11 cellular contexts compared by ENCODE assay signal in the genomic region with DNA sequence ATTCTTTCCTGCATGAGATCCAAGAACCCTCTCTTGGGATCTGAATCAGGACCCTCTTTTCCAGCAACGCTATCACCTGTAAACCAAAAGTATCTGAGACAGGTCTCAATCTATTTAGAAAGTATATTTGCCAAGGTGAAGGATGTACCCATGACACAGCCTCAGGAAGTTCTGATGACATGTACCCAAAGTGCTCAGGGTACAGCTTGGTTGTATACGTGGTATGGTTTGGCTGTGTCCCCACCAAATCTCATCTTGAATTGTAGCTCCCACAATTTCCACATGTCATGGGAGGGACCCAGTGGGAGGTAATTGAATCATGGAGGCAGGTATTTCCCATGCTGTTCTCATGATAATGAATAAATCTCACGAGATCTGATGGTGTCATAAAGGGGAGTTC. TPM values are rescaled to one million over a fixed set of nuclear protein-coding genes. Genes with fewer than 3 reads are reported as not detected.
DNase-seq lines count a peak whose midpoint lies in the region; ATAC-seq lines count a peak whose summit lies in the region.
"Not testable (repeated sequence)": the region's sequence is repeated elsewhere in the genome, so short reads cannot be mapped to it uniquely, and the experiment has no call there.
"Had no signal": no experiment of that assay in that cellular context is flagged by ENCODE, and none has a peak within 500 bp of the region (broad histone marks: within the 10 kb centered on the region; RNA-seq: fewer than 3 reads in every experiment).

No MANE protein-coding gene starts in this region.

- not testable (repeated sequence) for H3K9me3 ChIP-seq in CD4-positive, alpha-beta memory T cell (ENCODE audit: control insufficient read depth in 1 of 2, low read length in 2 of 2)

- peaks cover 2 to 10% (median 8%) of the 10 kb centered on the region in 8 donors for H3K9me3 Mint-ChIP-seq in CD4-positive, alpha-beta memory T cell
- H3K9me3 Mint-ChIP-seq in T-helper 1 cell treated with Interleukin-12 subunit alpha and Interleukin-12 subunit beta and Interleukin-4 antibody, amounts not matched to agents 30 μg/mL and 1 μg/mL, for 36 hours: peaks cover 20% of the 10 kb centered on the region
- H3K9me3 Mint-ChIP-seq in activated CD4-positive, alpha-beta T cell treated with anti-CD3 and anti-CD28 coated beads, Interleukin-2, amount 10 ng/mL, durations not matched to agents 7 days and 5 days: peaks cover 21% of the 10 kb centered on the region
- peaks cover 20% of the 10 kb centered on the region for H3K9me3 Mint-ChIP-seq in activated T-helper 1 cell treated with anti-CD3 and anti-CD28 coated beads, Interleukin-12 subunit alpha, Interleukin-12 subunit beta, Interleukin-2, Interleukin-4 antibody, amounts not matched to agents 30 ng/mL and 10 ng/mL and 1 ng/mL, durations not matched to agents 14 hours and 24 hours and 36 hours
- H3K9me3 Mint-ChIP-seq in activated naive CD8-positive, alpha-beta T cell (ENCODE audit: low read depth): peaks cover 11% of the 10 kb centered on the region
- peaks cover 0 to 14% (median 5%) of the 10 kb centered on the region in 6 donors for H3K9me3 Mint-ChIP-seq in immature natural killer cell
- H3K9me3 Mint-ChIP-seq in stimulated activated naive CD8-positive, alpha-beta T cell treated with anti-CD3 and anti-CD28 coated beads, Interleukin-15, amount 100 ng/mL, for 72 hours: peaks cover 17 to 28% of the 10 kb centered on the region in 2 donors

- peaks cover 76 to 89% of the 10 kb centered on the region in 2 donors for H3K36me3 Mint-ChIP-seq in CD4-positive, alpha-beta memory T cell
- H3K36me3 Mint-ChIP-seq in T-helper 1 cell treated with Interleukin-12 subunit alpha and Interleukin-12 subunit beta and Interleukin-4 antibody, amounts not matched to agents 30 μg/mL and 1 μg/mL, for 36 hours (ENCODE audit: low read depth): peaks cover 83% of the 10 kb centered on the region
- peaks cover 98% of the 10 kb centered on the region for H3K36me3 Mint-ChIP-seq in activated CD4-positive, alpha-beta T cell treated with anti-CD3 and anti-CD28 coated beads, Interleukin-2, amount 10 ng/mL, durations not matched to agents 7 days and 5 days (ENCODE audit: low read depth)
- peaks cover 93% of the 10 kb centered on the region for H3K36me3 Mint-ChIP-seq in activated T-helper 1 cell treated with anti-CD3 and anti-CD28 coated beads, Interleukin-12 subunit alpha, Interleukin-12 subunit beta, Interleukin-2, Interleukin-4 antibody, amounts not matched to agents 30 ng/mL and 10 ng/mL and 1 ng/mL, durations not matched to agents 14 hours and 24 hours and 36 hours (ENCODE audit: low read depth)
- H3K36me3 Mint-ChIP-seq in activated naive CD8-positive, alpha-beta T cell: peaks cover 45% of the 10 kb centered on the region
- peaks cover 44 to 71% (median 52%) of the 10 kb centered on the region in 3 donors for H3K36me3 Mint-ChIP-seq in immature natural killer cell

- ATAC-seq in stimulated activated naive CD8-positive, alpha-beta T cell treated with anti-CD3 and anti-CD28 coated beads, Interleukin-15, amount 100 ng/mL, for 72 hours: not testable (repeated sequence)

- not testable (repeated sequence) for DNase-seq in CD4-positive, alpha-beta memory T cell; activated CD4-positive, alpha-beta T cell treated with anti-CD3 and anti-CD28 coated beads, Interleukin-2, amount 10 ng/mL, durations not matched to agents 7 days and 5 days; activated T-helper 1 cell treated with anti-CD3 and anti-CD28 coated beads, Interleukin-12 subunit alpha, Interleukin-12 subunit beta, Interleukin-2, Interleukin-4 antibody, amounts not matched to agents 30 ng/mL and 10 ng/mL and 1 ng/mL, durations not matched to agents 14 hours and 24 hours and 36 hours (ENCODE audit: low spot score); immature natural killer cell; stimulated activated naive CD8-positive, alpha-beta T cell treated with anti-CD3 and anti-CD28 coated beads, Interleukin-15, amount 100 ng/mL, for 72 hours
- DNase-seq in stimulated activated CD4-positive, alpha-beta T cell treated with anti-CD3 and anti-CD28 coated beads, Interleukin-15, amount 100 ng/mL, for 24 hours: peak; percentile 6

- H3K27me3 Mint-ChIP-seq in CD4-positive, alpha-beta memory T cell; T-helper 1 cell treated with Interleukin-12 subunit alpha and Interleukin-12 subunit beta and Interleukin-4 antibody, amounts not matched to agents 30 μg/mL and 1 μg/mL, for 36 hours (ENCODE audit: low read depth); activated CD4-positive, alpha-beta T cell treated with anti-CD3 and anti-CD28 coated beads, Interleukin-2, amount 10 ng/mL, durations not matched to agents 7 days and 5 days; activated T-helper 1 cell treated with anti-CD3 and anti-CD28 coated beads, Interleukin-12 subunit alpha, Interleukin-12 subunit beta, Interleukin-2, Interleukin-4 antibody, amounts not matched to agents 30 ng/mL and 10 ng/mL and 1 ng/mL, durations not matched to agents 14 hours and 24 hours and 36 hours (ENCODE audit: insufficient read depth); activated naive CD8-positive, alpha-beta T cell; immature natural killer cell (ENCODE audit: low read depth in 3 of 3); stimulated activated naive CD8-positive, alpha-beta T cell treated with anti-CD3 and anti-CD28 coated beads, Interleukin-15, amount 100 ng/mL, for 72 hours: not testable (repeated sequence)

- H3K4me3 ChIP-seq in CD4-positive, alpha-beta memory T cell (ENCODE audit: low read length in 2 of 2): not testable (repeated sequence)

- not testable (repeated sequence) for H3K27ac ChIP-seq in CD4-positive, alpha-beta memory T cell (ENCODE audit: low read depth, low read length)

- intact Hi-C loops in CD4-positive, alpha-beta memory T cell (cut with micrococcal nuclease): not testable (repeated sequence)
- intact Hi-C loops in activated T-helper 1 cell treated with anti-CD3 and anti-CD28 coated beads, Interleukin-12 subunit alpha, Interleukin-12 subunit beta, Interleukin-2, Interleukin-4 antibody, amounts not matched to agents 30 ng/mL and 10 ng/mL and 1 ng/mL, durations not matched to agents 14 hours and 24 hours and 36 hours (cut with micrococcal nuclease): loop anchor here (1.0 to 10.0 kb wide), 3 partner anchors 11 to 976 kb away; a partner anchor contains a TSS

- peak overlapping the region; percentile 9 to 85 (median 71) for H3K27ac Mint-ChIP-seq in CD4-positive, alpha-beta memory T cell
- H3K27ac Mint-ChIP-seq in T-helper 1 cell treated with Interleukin-12 subunit alpha and Interleukin-12 subunit beta and Interleukin-4 antibody, amounts not matched to agents 30 μg/mL and 1 μg/mL, for 36 hours: peak overlapping the region; percentile 71
- H3K27ac Mint-ChIP-seq in activated CD4-positive, alpha-beta T cell treated with anti-CD3 and anti-CD28 coated beads, Interleukin-2, amount 10 ng/mL, durations not matched to agents 7 days and 5 days: peak overlapping the region; percentile 59
- peak overlapping the region; percentile 80 for H3K27ac Mint-ChIP-seq in activated T-helper 1 cell treated with anti-CD3 and anti-CD28 coated beads, Interleukin-12 subunit alpha, Interleukin-12 subunit beta, Interleukin-2, Interleukin-4 antibody, amounts not matched to agents 30 ng/mL and 10 ng/mL and 1 ng/mL, durations not matched to agents 14 hours and 24 hours and 36 hours
- H3K27ac Mint-ChIP-seq in activated naive CD8-positive, alpha-beta T cell: peak overlapping the region; percentile 93
- peak overlapping the region; percentile 24 to 84 (median 48) for H3K27ac Mint-ChIP-seq in immature natural killer cell
- peak overlapping the region; percentile 59 to 86 for H3K27ac Mint-ChIP-seq in stimulated activated naive CD8-positive, alpha-beta T cell treated with anti-CD3 and anti-CD28 coated beads, Interleukin-15, amount 100 ng/mL, for 72 hours

- not testable (repeated sequence) for H3K27me3 ChIP-seq in CD4-positive, alpha-beta memory T cell (ENCODE audit: insufficient read depth, low read length)

- H3K4me3 Mint-ChIP-seq in CD4-positive, alpha-beta memory T cell; activated CD4-positive, alpha-beta T cell treated with anti-CD3 and anti-CD28 coated beads, Interleukin-2, amount 10 ng/mL, durations not matched to agents 7 days and 5 days; activated naive CD8-positive, alpha-beta T cell; immature natural killer cell; stimulated activated naive CD8-positive, alpha-beta T cell treated with anti-CD3 and anti-CD28 coated beads, Interleukin-15, amount 100 ng/mL, for 72 hours: not testable (repeated sequence)
- H3K4me3 Mint-ChIP-seq in T-helper 1 cell treated with Interleukin-12 subunit alpha and Interleukin-12 subunit beta and Interleukin-4 antibody, amounts not matched to agents 30 μg/mL and 1 μg/mL, for 36 hours: peak overlapping the region; percentile 2
- peak overlapping the region; percentile 10 for H3K4me3 Mint-ChIP-seq in activated T-helper 1 cell treated with anti-CD3 and anti-CD28 coated beads, Interleukin-12 subunit alpha, Interleukin-12 subunit beta, Interleukin-2, Interleukin-4 antibody, amounts not matched to agents 30 ng/mL and 10 ng/mL and 1 ng/mL, durations not matched to agents 14 hours and 24 hours and 36 hours

- POLR2A ChIA-PET in CD4-positive, alpha-beta memory T cell (lab: Charles Lee; ENCODE audit: partially characterized antibody): interaction anchor here (1.1 to 7.5 kb wide), 2 partner anchors 9 to 10 kb away, joined by 3 to 101 read pairs; a partner anchor contains a TSS
- POLR2A ChIA-PET in activated CD4-positive, alpha-beta T cell treated with anti-CD3 and anti-CD28 coated beads, Interleukin-2, amount 10 ng/mL, durations not matched to agents 7 days and 5 days (lab: Charles Lee): interaction anchor here (2.2 kb wide), 1 partner anchor 10 kb away, joined by 13 read pairs; a partner anchor contains a TSS

- peaks cover 34 to 64% (median 49%) of the 10 kb centered on the region in 4 donors for H3K4me1 Mint-ChIP-seq in CD4-positive, alpha-beta memory T cell
- H3K4me1 Mint-ChIP-seq in T-helper 1 cell treated with Interleukin-12 subunit alpha and Interleukin-12 subunit beta and Interleukin-4 antibody, amounts not matched to agents 30 μg/mL and 1 μg/mL, for 36 hours (ENCODE audit: low read depth): peaks cover 64% of the 10 kb centered on the region
- H3K4me1 Mint-ChIP-seq in activated CD4-positive, alpha-beta T cell treated with anti-CD3 and anti-CD28 coated beads, Interleukin-2, amount 10 ng/mL, durations not matched to agents 7 days and 5 days: peaks cover 73% of the 10 kb centered on the region
- peaks cover 86% of the 10 kb centered on the region for H3K4me1 Mint-ChIP-seq in activated T-helper 1 cell treated with anti-CD3 and anti-CD28 coated beads, Interleukin-12 subunit alpha, Interleukin-12 subunit beta, Interleukin-2, Interleukin-4 antibody, amounts not matched to agents 30 ng/mL and 10 ng/mL and 1 ng/mL, durations not matched to agents 14 hours and 24 hours and 36 hours (ENCODE audit: low read depth)
- H3K4me1 Mint-ChIP-seq in activated naive CD8-positive, alpha-beta T cell (ENCODE audit: low read depth): peaks cover 53% of the 10 kb centered on the region
- H3K4me1 Mint-ChIP-seq in immature natural killer cell: peaks cover 19 to 59% of the 10 kb centered on the region in 2 donors
- H3K4me1 Mint-ChIP-seq in stimulated activated naive CD8-positive, alpha-beta T cell treated with anti-CD3 and anti-CD28 coated beads, Interleukin-15, amount 100 ng/mL, for 72 hours: peaks cover 41% of the 10 kb centered on the region

- peaks cover 46% of the 10 kb centered on the region for H3K36me3 ChIP-seq in CD4-positive, alpha-beta memory T cell (ENCODE audit: insufficient read depth, low read length)

- peaks cover 34% of the 10 kb centered on the region for H3K4me1 ChIP-seq in CD4-positive, alpha-beta memory T cell (ENCODE audit: insufficient read depth, low read length)

- CTCF ChIA-PET in CD4-positive, alpha-beta memory T cell (lab: Charles Lee; ENCODE audit: partially characterized antibody): interaction anchor here (1.1 to 7.5 kb wide), 4 partner anchors 9 to 88 kb away, joined by 3 to 112 read pairs (median 12); a partner anchor contains a TSS
- CTCF ChIA-PET in activated CD4-positive, alpha-beta T cell treated with anti-CD3 and anti-CD28 coated beads, Interleukin-2, amount 10 ng/mL, durations not matched to agents 7 days and 5 days (lab: Charles Lee): interaction anchor here (0.8 to 2.7 kb wide), 2 partner anchors 10 to 21 kb away, joined by 3 to 12 read pairs; a partner anchor contains a TSS

RNA-seq across cellular contexts. Expression of a gene that starts 10.5 kb away (rescaled TPM):
- 10 to 100 TPM; 73.5 to 77.4 TPM for total RNA-seq in CD4-positive, alpha-beta memory T cell
- polyA plus RNA-seq in CD4-positive, alpha-beta memory T cell: 10 to 100 TPM; 25.5 to 65.6 TPM
- total RNA-seq in activated CD4-positive, alpha-beta T cell treated with anti-CD3 and anti-CD28 coated beads, Interleukin-2, amount 10 ng/mL, durations not matched to agents 7 days and 5 days: 100 to 1,000 TPM; 294 to 420 TPM
- 113 and 119 TPM in 2 replicates for total RNA-seq in activated T-helper 1 cell treated with anti-CD3 and anti-CD28 coated beads, Interleukin-12 subunit alpha, Interleukin-12 subunit beta, Interleukin-2, Interleukin-4 antibody, amounts not matched to agents 30 ng/mL and 10 ng/mL and 1 ng/mL, durations not matched to agents 14 hours and 24 hours and 36 hours
- polyA plus RNA-seq in immature natural killer cell: 10 to 100 TPM; 24.3 to 64.5 (median 26.9) TPM
- total RNA-seq: G401, H1 had no signal
- polyA plus RNA-seq: IMR-90 had no signal

RNA-seq across cellular contexts. Expression of a gene that starts 50.5 kb away (rescaled TPM):
- total RNA-seq in CD4-positive, alpha-beta memory T cell: 10 to 100 TPM; 20.3 to 22.5 TPM
- polyA plus RNA-seq in CD4-positive, alpha-beta memory T cell: 10 to 100 TPM; 14.4 to 31.3 TPM
- 100 to 1,000 TPM; 202 to 204 TPM for total RNA-seq in activated CD4-positive, alpha-beta T cell treated with anti-CD3 and anti-CD28 coated beads, Interleukin-2, amount 10 ng/mL, durations not matched to agents 7 days and 5 days
- total RNA-seq in activated T-helper 1 cell treated with anti-CD3 and anti-CD28 coated beads, Interleukin-12 subunit alpha, Interleukin-12 subunit beta, Interleukin-2, Interleukin-4 antibody, amounts not matched to agents 30 ng/mL and 10 ng/mL and 1 ng/mL, durations not matched to agents 14 hours and 24 hours and 36 hours: 50.1 and 54.2 TPM in 2 replicates
- 10 to 100 TPM in 1 of 3 donors, 1 to 10 TPM in 2; 2.2 to 16.7 (median 9.0) TPM for polyA plus RNA-seq in immature natural killer cell
